In the genomic region with DNA sequence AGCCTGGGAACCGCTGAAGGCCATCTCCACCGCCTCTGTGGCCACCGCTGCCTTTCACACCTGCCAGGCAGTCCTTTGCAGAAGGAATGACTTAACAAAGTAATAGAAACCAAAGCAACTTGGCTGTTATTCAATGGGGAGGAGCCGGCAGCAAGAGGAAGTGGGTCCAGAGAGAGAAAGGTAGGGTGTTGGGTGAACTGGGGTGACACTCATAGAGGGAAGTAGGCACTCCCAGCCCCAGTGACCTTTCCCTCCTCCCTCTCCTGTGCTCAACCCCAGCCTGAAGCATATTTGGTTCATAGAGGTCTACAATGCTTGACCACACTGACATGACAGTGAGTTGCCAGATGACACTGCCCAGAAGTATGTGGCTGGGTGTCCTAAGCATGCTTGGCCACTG, we compare ENCODE assay signal across 16 cellular contexts. TPM values are rescaled to one million over a fixed set of nuclear protein-coding genes. Genes with fewer than 3 reads are reported as not detected.
DNase-seq lines count a peak whose midpoint lies in the region; ATAC-seq and TF ChIP-seq lines count a peak whose summit lies in the region.
"Not testable (repeated sequence)": the region's sequence is repeated elsewhere in the genome, so short reads cannot be mapped to it uniquely, and the experiment has no call there.
"Had no signal": no experiment of that assay in that cellular context is flagged by ENCODE, and none has a peak within 500 bp of the region (broad histone marks: within the 10 kb centered on the region; RNA-seq: fewer than 3 reads in every experiment).

LGALS9B (minus strand) TSS at position 93 of the 400 bp plus-strand sequence; CDS start at position 24, 69 bp downstream.

- H3K4me1 Mint-ChIP-seq in activated CD8-positive, alpha-beta memory T cell treated with anti-CD3 and anti-CD28 coated beads, Interleukin-2, amount 10 ng/mL, durations not matched to agents 7 days and 5 days: not testable (repeated sequence)

- H3K36me3 Mint-ChIP-seq in activated CD8-positive, alpha-beta memory T cell treated with anti-CD3 and anti-CD28 coated beads, Interleukin-2, amount 10 ng/mL, durations not matched to agents 7 days and 5 days: not testable (repeated sequence)

- H3K4me3 ChIP-seq in right lobe of liver, stomach: not testable (repeated sequence)

- not testable (repeated sequence) for H3K9me3 Mint-ChIP-seq in activated CD8-positive, alpha-beta memory T cell treated with anti-CD3 and anti-CD28 coated beads, Interleukin-2, amount 10 ng/mL, durations not matched to agents 7 days and 5 days (ENCODE audit: low read depth)

- H3K27ac Mint-ChIP-seq in activated CD8-positive, alpha-beta memory T cell treated with anti-CD3 and anti-CD28 coated beads, Interleukin-2, amount 10 ng/mL, durations not matched to agents 7 days and 5 days: peak within 1 kb of the TSS; percentile 46

- CTCF ChIA-PET in activated CD8-positive, alpha-beta memory T cell treated with anti-CD3 and anti-CD28 coated beads, Interleukin-2, amount 10 ng/mL, durations not matched to agents 7 days and 5 days (lab: Charles Lee): not testable (repeated sequence)

- intact Hi-C loops in right lobe of liver (cut with DNase I); stomach (cut with DNase I; ENCODE audit: low total_unique reads): not testable (repeated sequence)

- TF ChIP-seq CTCF in right lobe of liver (IDR thresholded peaks at IDR 0.05); stomach (IDR thresholded peaks at IDR 0.05): not testable (repeated sequence)

- H3K27me3 ChIP-seq in right lobe of liver, stomach: not testable (repeated sequence)

- H3K36me3 ChIP-seq in right lobe of liver, stomach: not testable (repeated sequence)

- H3K4me1 ChIP-seq in right lobe of liver, stomach: not testable (repeated sequence)

- not testable (repeated sequence) for H3K4me3 Mint-ChIP-seq in activated CD8-positive, alpha-beta memory T cell treated with anti-CD3 and anti-CD28 coated beads, Interleukin-2, amount 10 ng/mL, durations not matched to agents 7 days and 5 days

- TF ChIP-seq POLR2A in right lobe of liver (IDR thresholded peaks at IDR 0.05); stomach (IDR thresholded peaks at IDR 0.05): not testable (repeated sequence)

- TF ChIP-seq EP300 in stomach (IDR thresholded peaks at IDR 0.05): not testable (repeated sequence)

- H3K9me3 ChIP-seq in right lobe of liver, stomach: not testable (repeated sequence)

- DNase-seq in activated CD8-positive, alpha-beta memory T cell treated with anti-CD3 and anti-CD28 coated beads, Interleukin-2, amount 10 ng/mL, durations not matched to agents 7 days and 5 days; right lobe of liver; stomach: not testable (repeated sequence)

- ATAC-seq in GM18517 (IDR thresholded peaks at IDR 0.05; ENCODE audit: unreplicated experiment) (peak; percentile 51), GM19452 (IDR thresholded peaks at IDR 0.05; ENCODE audit: unreplicated experiment) (peak; percentile 75), HG02588 (IDR thresholded peaks at IDR 0.05; ENCODE audit: unreplicated experiment) (peak; percentile 63), HG03066 (IDR thresholded peaks at IDR 0.05; ENCODE audit: low read depth, unreplicated experiment) (peak; percentile 82), HG03558 (IDR thresholded peaks at IDR 0.05; ENCODE audit: extremely low read depth, unreplicated experiment) (peak; percentile 74), right lobe of liver (peak; percentile 8 to 42 (median 22))
- peak; percentile 88 for ATAC-seq in activated CD8-positive, alpha-beta memory T cell treated with anti-CD3 and anti-CD28 coated beads, Interleukin-2, amount 10 ng/mL, durations not matched to agents 7 days and 5 days

- not testable (repeated sequence) for H3K27me3 Mint-ChIP-seq in activated CD8-positive, alpha-beta memory T cell treated with anti-CD3 and anti-CD28 coated beads, Interleukin-2, amount 10 ng/mL, durations not matched to agents 7 days and 5 days

- H3K27ac ChIP-seq in right lobe of liver: not testable (repeated sequence)
- peak within 1 kb of the TSS in 3 of 5 donors; percentile 32 to 70 (median 46) for H3K27ac ChIP-seq in stomach

- WGBS in right lobe of liver (ENCODE audit: insufficient coverage, low coverage, low lambda C conversion rate, missing lambda C conversion rate): no CpG with 5 or more reads among the region's 4 CpGs
- WGBS in stomach, 5 donors: 33% methylated on average over 1 of the region's 4 CpGs; no CpG with 5 or more reads in 4 of the 5 donors

RNA-seq across cellular contexts. Expression of gene LGALS9B, which starts in this region (rescaled TPM):
- under 1 TPM in 1 of 2 experiments, not detected in 1; 0.73 TPM for total RNA-seq in activated CD8-positive, alpha-beta memory T cell treated with anti-CD3 and anti-CD28 coated beads, Interleukin-2, amount 10 ng/mL, durations not matched to agents 7 days and 5 days
- total RNA-seq in right lobe of liver (under 1 TPM in 1 of 6 experiments, not detected in 5; 0.42 TPM), stomach (10 to 100 TPM in 3 of 5 donors, 1 to 10 TPM in 2; 2.2 to 48.7 (median 13.4) TPM)
- polyA plus RNA-seq in stomach: 100 to 1,000 TPM in 1 of 3 donors, 1 to 10 TPM in 2; 1.3 to 131 (median 7.9) TPM
- total RNA-seq: ascending aorta, Caco-2, chondrocyte, HT-29, LHCN-M2, osteocyte, SJSA1, temporal lobe had no signal

Comparison
In these comparisons a context has a peak if more than half of its experiments do, and no peak if none do; other contexts are left out.
1. Peak in ATAC-seq in activated CD8-positive, alpha-beta memory T cell treated with anti-CD3 and anti-CD28 coated beads, Interleukin-2, amount 10 ng/mL, durations not matched to agents 7 days and 5 days; RNA of the gene not detected or under 1 TPM.
2. Peak in ATAC-seq in right lobe of liver; RNA of the gene not detected or under 1 TPM.
3. ATAC-seq: peak in every context shown above with its lines; median percentile 88 in activated CD8-positive, alpha-beta memory T cell treated with anti-CD3 and anti-CD28 coated beads, Interleukin-2, amount 10 ng/mL, durations not matched to agents 7 days and 5 days; 82 in HG03066; 75 in GM19452; 74 in HG03558; 63 in HG02588; 51 in GM18517; 22 in right lobe of liver.